14 cellular contexts compared by ENCODE assay signal in the genomic region with DNA sequence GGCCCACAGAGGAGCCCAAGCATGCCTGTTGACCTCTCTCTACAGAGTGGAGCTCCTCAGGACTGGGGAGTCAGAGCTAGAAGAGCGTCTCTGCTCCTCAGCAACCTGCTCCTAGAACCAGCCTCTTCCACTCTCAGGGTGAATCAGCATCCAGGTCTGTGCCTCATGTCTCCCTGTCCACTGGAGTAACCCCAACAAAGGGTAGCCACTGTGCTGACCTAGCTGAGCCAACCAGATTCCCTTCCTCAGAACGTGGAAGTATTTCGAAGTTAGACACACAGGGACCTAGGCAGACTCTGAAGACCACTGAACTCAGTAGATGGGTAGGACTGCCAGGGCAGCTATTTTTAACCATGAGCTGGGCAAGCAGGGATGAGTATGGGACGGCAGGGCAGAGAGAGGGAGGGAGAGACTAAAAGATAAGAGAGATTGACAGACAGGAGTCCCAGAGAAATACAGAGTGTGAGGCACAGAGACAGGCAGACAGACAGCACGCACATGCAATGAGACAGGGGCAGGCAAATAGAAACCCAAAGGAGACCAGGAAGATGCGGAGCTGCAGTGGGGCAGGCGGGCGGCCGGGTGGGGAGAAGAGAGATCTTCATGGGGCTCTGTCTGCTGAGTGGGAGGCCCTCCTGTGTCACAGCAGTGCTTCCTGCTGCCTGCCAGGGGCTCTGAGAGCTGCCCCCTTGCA. TPM values are rescaled to one million over a fixed set of nuclear protein-coding genes. Genes with fewer than 3 reads are reported as not detected.
A peak's percentile ranks its signal among the peaks of the same experiment; 100 is the strongest.
DNase-seq lines count a peak whose midpoint lies in the region; ATAC-seq, FAIRE-seq and TF ChIP-seq lines count a peak whose summit lies in the region.
"Had no signal": no experiment of that assay in that cellular context is flagged by ENCODE, and none has a peak within 500 bp of the region (broad histone marks: within the 10 kb centered on the region; RNA-seq: fewer than 3 reads in every experiment).

No MANE protein-coding gene starts in this region.

- H3K4me3 Mint-ChIP-seq in activated CD8-positive, alpha-beta memory T cell treated with anti-CD3 and anti-CD28 coated beads, Interleukin-2, amount 10 ng/mL, durations not matched to agents 7 days and 5 days = peak overlapping the region; percentile 2
- H3K4me3 Mint-ChIP-seq in natural killer cell = no peak overlapping the region

- H3K36me3 ChIP-seq in PC-3 (ENCODE audit: low read depth, low read length) = no peaks in the 10 kb centered on the region
- 0 out of 3 replicates have a peak, but pooled peaks cover 3% of the 10 kb centered on the region for H3K36me3 ChIP-seq in K562 (ENCODE audit: control insufficient read depth, insufficient read depth, low read length)
- H3K36me3 ChIP-seq: pancreas, tibial artery had no signal

- no TSS peak for BruUV-seq in PC-3 (replicated peaks; lab: Mats Ljungman, UMichigan)
- BruUV-seq in K562 (replicated peaks; lab: Mats Ljungman, UMichigan) = no TSS peak

- H3K4me3 ChIP-seq in PC-3 (ENCODE audit: low read length) (no peak overlapping the region), K562 (no peak overlapping the region)
- H3K4me3 ChIP-seq: pancreas, tibial artery had no signal

- H3K9ac ChIP-seq in PC-3 (ENCODE audit: low read length) (no peak overlapping the region), K562 (ENCODE audit: insufficient read depth in 1 of 2, low read depth in 2 of 2, low read length in 2 of 2) (peak overlapping the region; percentile 36 to 86)

- in situ Hi-C loops in K562 (cut with MboI) = no loop called here

- H3K9me1 ChIP-seq in K562 (ENCODE audit: control insufficient read depth, insufficient read depth, low read length) = no peaks in the 10 kb centered on the region

- H3K9me3 ChIP-seq in PC-3 (ENCODE audit: low read length) = no peaks in the 10 kb centered on the region
- no peaks in the 10 kb centered on the region for H3K9me3 ChIP-seq in K562 (replicated peaks; ENCODE audit: control insufficient read depth, insufficient read depth, low read depth, low read length)
- H3K9me3 ChIP-seq: pancreas, tibial artery had no signal

- TF ChIP-seq CTCF in PC-3 (conservative IDR thresholded peaks at IDR 0.05; ENCODE audit: low read depth, low read length) = no peak
- no peak for TF ChIP-seq CTCF in K562 (IDR thresholded peaks at IDR 0.05 in 2 of 3, conservative IDR thresholded peaks at IDR 0.05 in 1 of 3; ENCODE audit: insufficient read depth in 2 of 3, low read depth in 1 of 3, low read length in 3 of 3)
- TF ChIP-seq CTCF in natural killer cell (IDR thresholded peaks at IDR 0.05) = no peak

- H3K27me3 Mint-ChIP-seq in activated CD8-positive, alpha-beta memory T cell treated with anti-CD3 and anti-CD28 coated beads, Interleukin-2, amount 10 ng/mL, durations not matched to agents 7 days and 5 days = no peaks in the 10 kb centered on the region
- no peaks in the 10 kb centered on the region for H3K27me3 Mint-ChIP-seq in natural killer cell (ENCODE audit: low read depth in 2 of 2)

- H3K4me2 ChIP-seq in PC-3 (ENCODE audit: low read length) (peak overlapping the region; percentile 78; the same call in 1 of the 2 replicates), K562 (ENCODE audit: insufficient read depth, low read length) (peak overlapping the region; percentile 73)

- CTCF ChIA-PET in activated CD8-positive, alpha-beta memory T cell treated with anti-CD3 and anti-CD28 coated beads, Interleukin-2, amount 10 ng/mL, durations not matched to agents 7 days and 5 days (lab: Charles Lee) = interaction anchor here (1.0 to 3.9 kb wide), 5 partner anchors 12 to 103 kb away, joined by 4 to 26 read pairs (median 6); partner anchors contain the start of gene OSBPL3
- CTCF ChIA-PET in PC-3 (lab: Charles Lee) (no interaction called here), K562 (lab: Yijun Ruan, JAX; ENCODE audit: low intra/inter-chr PET ratio) (no interaction called here)

- DNase-seq in activated CD8-positive, alpha-beta memory T cell treated with anti-CD3 and anti-CD28 coated beads, Interleukin-2, amount 10 ng/mL, durations not matched to agents 7 days and 5 days = peak; percentile 43
- DNase-seq in activated CD8-positive, alpha-beta memory T cell treated with anti-CD3 and anti-CD28 coated beads, Interleukin-2, amount 50 U/mL, for 4 hours = no peak
- no peak for DNase-seq in PC-3
- peak in 3 of 4 experiments; percentile 23 to 66 (median 52) for DNase-seq in K562 (ENCODE audit: extremely low read depth in 1 of 4, low spot score in 3 of 4)
- no peak for DNase-seq in natural killer cell
- no peak for DNase-seq in NCI-H1105 (lab: John Stamatoyannopoulos, UW)
- DNase-seq in AG20443 (ENCODE audit: low spot score) = no peak
- no peak for DNase-seq in posterior vena cava (ENCODE audit: low spot score)
- DNase-seq: NCI-H2171 treated with DMSO at 0.1 percent for 48 hours; pancreas; stimulated activated CD4-positive, alpha-beta T cell treated with anti-CD3 and anti-CD28 coated beads, Interleukin-12 subunit alpha, Interleukin-12 subunit beta, amount 100 ng/mL, for 4 hours; tibial artery had no signal

- H3K4me1 ChIP-seq in PC-3 (ENCODE audit: insufficient read depth, low read length) = peaks cover 49% of the 10 kb centered on the region
- peaks cover 18 to 60% of the 10 kb centered on the region in 2 experiments for H3K4me1 ChIP-seq in K562 (replicated peaks in 1 of 2; ENCODE audit: control insufficient read depth in 2 of 2, insufficient read depth in 2 of 2, low read length in 2 of 2)

- 13% methylated on average over 9 of the region's 9 CpGs for WGBS in K562 (ENCODE audit: insufficient coverage, low coverage, missing lambda C conversion rate)

- no peaks in the 10 kb centered on the region for H3F3A ChIP-seq in PC-3 (ENCODE audit: low read length, unreplicated experiment)

- H3K4me1 Mint-ChIP-seq in activated CD8-positive, alpha-beta memory T cell treated with anti-CD3 and anti-CD28 coated beads, Interleukin-2, amount 10 ng/mL, durations not matched to agents 7 days and 5 days = peaks cover 83% of the 10 kb centered on the region
- H3K4me1 Mint-ChIP-seq in natural killer cell = peaks cover 73 to 98% of the 10 kb centered on the region in 2 donors

- peaks cover 20% of the 10 kb centered on the region for H3K36me3 Mint-ChIP-seq in activated CD8-positive, alpha-beta memory T cell treated with anti-CD3 and anti-CD28 coated beads, Interleukin-2, amount 10 ng/mL, durations not matched to agents 7 days and 5 days
- H3K36me3 Mint-ChIP-seq in natural killer cell = no peaks in the 10 kb centered on the region

- no peak for TF ChIP-seq RAD21 in K562 (CRISPR knock-in tag; conservative IDR thresholded peaks at IDR 0.05 in 1 of 2, IDR thresholded peaks at IDR 0.05 in 1 of 2)

- H3K9me3 Mint-ChIP-seq in activated CD8-positive, alpha-beta memory T cell treated with anti-CD3 and anti-CD28 coated beads, Interleukin-2, amount 10 ng/mL, durations not matched to agents 7 days and 5 days (ENCODE audit: low read depth) = no peaks in the 10 kb centered on the region
- no peaks in the 10 kb centered on the region for H3K9me3 Mint-ChIP-seq in natural killer cell

- peak overlapping the region; percentile 91 for H3K27ac Mint-ChIP-seq in activated CD8-positive, alpha-beta memory T cell treated with anti-CD3 and anti-CD28 coated beads, Interleukin-2, amount 10 ng/mL, durations not matched to agents 7 days and 5 days
- peak overlapping the region; percentile 81 to 83 for H3K27ac Mint-ChIP-seq in natural killer cell

- no peak; the same call in 1 of the 2 replicates for TF ChIP-seq POLR2A in K562 (conservative IDR thresholded peaks at IDR 0.05)

- POLR2A ChIA-PET in PC-3 (lab: Charles Lee; ENCODE audit: unreplicated experiment) = no interaction called here
- POLR2A ChIA-PET in K562 (lab: Yijun Ruan, JAX) = interaction anchor here (0.9 to 2.4 kb wide), 6 partner anchors 9 to 202 kb away, joined by 3 to 9 read pairs (median 4); partner anchors contain the start of gene CYCS

- H3K9me2 ChIP-seq in PC-3 (replicated peaks; ENCODE audit: low read length) = no peaks in the 10 kb centered on the region

- intact Hi-C loops in PC-3 (cut with micrococcal nuclease) (loop anchor here (5.0 kb wide), 1 partner anchor 49 kb away; no protein-coding TSS in a partner anchor), K562 (cut with micrococcal nuclease) (no loop called here), natural killer cell (cut with micrococcal nuclease) (no loop called here), posterior vena cava (cut with DNase I) (loop anchor here in 1 of 2 donors (5.0 kb wide), 1 partner anchor 1486 kb away; no protein-coding TSS in a partner anchor)

- H2AFZ ChIP-seq in PC-3 (ENCODE audit: low read length) (no peak overlapping the region), K562 (ENCODE audit: low read depth, low read length) (peak overlapping the region; percentile 32)

- H3K79me2 ChIP-seq in PC-3 (ENCODE audit: low read length) = peaks cover 53% of the 10 kb centered on the region
- H3K79me2 ChIP-seq in K562 (ENCODE audit: control insufficient read depth, insufficient read depth, low read length) = peaks cover 96% of the 10 kb centered on the region

- peak overlapping the region; percentile 80 for H3K27ac ChIP-seq in PC-3 (ENCODE audit: low read length)
- H3K27ac ChIP-seq in K562 (ENCODE audit: extremely low read depth, low read depth, low read length) = peak overlapping the region; percentile 71
- H3K27ac ChIP-seq: tibial artery had no signal

- ATAC-seq in activated CD8-positive, alpha-beta memory T cell treated with anti-CD3 and anti-CD28 coated beads, Interleukin-2, amount 10 ng/mL, durations not matched to agents 7 days and 5 days = no peak
- ATAC-seq in PC-3 = peak; percentile 4; the same call in 1 of the 2 replicates
- ATAC-seq in K562 = peak; percentile 71
- peak in 1 of 3 donors; percentile 25 for ATAC-seq in natural killer cell
- ATAC-seq: HCT116 had no signal

- FAIRE-seq in K562 (lab: Jason Lieb, UNC) = peak; percentile 66
- FAIRE-seq: astrocyte, pancreas had no signal

- 0 out of 2 replicates have a peak, but pooled peaks cover 4% of the 10 kb centered on the region for H4K20me1 ChIP-seq in PC-3 (ENCODE audit: low read length)
- H4K20me1 ChIP-seq in K562 (replicated peaks; ENCODE audit: control insufficient read depth, insufficient read depth, low read length) = no peaks in the 10 kb centered on the region

- TF ChIP-seq EP300 in K562 (IDR thresholded peaks at IDR 0.05; ENCODE audit: low read length) = no peak; the same call in 1 of the 2 replicates

- no peaks in the 10 kb centered on the region for H3K27me3 ChIP-seq in PC-3 (ENCODE audit: low read length)
- no peaks in the 10 kb centered on the region for H3K27me3 ChIP-seq in K562 (ENCODE audit: control insufficient read depth in 2 of 2, insufficient read depth in 2 of 2, low read length in 2 of 2)
- H3K27me3 ChIP-seq: pancreas, tibial artery had no signal

RNA-seq across cellular contexts. Expression of gene OSBPL3, which starts 56.7 kb away (rescaled TPM):
- 100 to 1,000 TPM in 1 of 2 experiments, 10 to 100 TPM in 1; 98.3 to 133 TPM for total RNA-seq in activated CD8-positive, alpha-beta memory T cell treated with anti-CD3 and anti-CD28 coated beads, Interleukin-2, amount 10 ng/mL, durations not matched to agents 7 days and 5 days
- total RNA-seq in PC-3 (2014; rRNA removed) = 10.5 and 11.6 TPM in 2 replicates
- 124 and 131 TPM in 2 replicates for total RNA-seq in K562 (2011; cell fraction: chromatin; rRNA removed; ENCODE audit: low replicate concordance)
- 33.5 and 46.1 TPM in 2 replicates for total RNA-seq in K562 (2011; cell fraction: nucleolus; rRNA removed)
- 48.8 and 79.4 TPM in 2 replicates for total RNA-seq in K562 (2011; cell fraction: nucleoplasm; rRNA removed)
- 16.3 and 22.1 TPM in 2 replicates for total RNA-seq in K562 (2014; rRNA removed)
- 33.4 and 39.0 TPM in 2 replicates for total RNA-seq in K562 (2014; rRNA removed; fragmentation: Illumina TruSeq; extraction: Trizol)
- 25.4 and 26.5 TPM in 2 replicates for total RNA-seq in K562 (2015; rRNA removed; fragmentation: Illumina TruSeq; extraction: Trizol)
- 35.0 and 37.2 TPM in 2 replicates for total RNA-seq in K562 (2021)
- 23.8 and 34.0 TPM in 2 replicates for polyA plus RNA-seq in K562 (2011; rRNA removed)
- 7.9 and 9.7 TPM in 2 replicates for polyA plus RNA-seq in K562 (2011; cell fraction: cytosol; rRNA removed)
- 50.5 and 63.2 TPM in 2 replicates for polyA plus RNA-seq in K562 (2011; cell fraction: nucleus; rRNA removed)
- 13.1 and 17.7 TPM in 2 replicates for polyA plus RNA-seq in K562 (2012)
- 24.9 and 29.9 TPM in 2 replicates for polyA plus RNA-seq in K562 (2014; fragmentation: Illumina TruSeq; extraction: Trizol)
- 1 to 10 TPM; 4.8 to 6.8 TPM for polyA plus RNA-seq in K562 (2014; fragmentation: Nextera tagmentation; extraction: Ambion mirVana)
- polyA plus RNA-seq in K562 (2014; rRNA removed) = 20.3 and 21.2 TPM in 2 replicates
- polyA minus RNA-seq in K562 (2011; rRNA and poly(A)+ RNA removed) = 70.4 and 71.2 TPM in 2 replicates
- polyA minus RNA-seq in K562 (2011; cell fraction: cytosol; rRNA and poly(A)+ RNA removed) = 20.3 and 33.0 TPM in 2 replicates
- polyA minus RNA-seq in K562 (2011; cell fraction: nucleus; rRNA and poly(A)+ RNA removed) = 46.0 and 48.3 TPM in 2 replicates
- total RNA-seq in natural killer cell = 10 to 100 TPM; 50.7 to 99.1 (median 65.1) TPM
- 1 to 10 TPM; 5.0 to 9.1 TPM for total RNA-seq in posterior vena cava

Comparison
In these comparisons a context has a peak if more than half of its experiments do, and no peak if none do; other contexts are left out.
1. DNase-seq: peak in activated CD8-positive, alpha-beta memory T cell treated with anti-CD3 and anti-CD28 coated beads, Interleukin-2, amount 10 ng/mL, durations not matched to agents 7 days and 5 days (single experiment) and K562 (3 of 4); none in activated CD8-positive, alpha-beta memory T cell treated with anti-CD3 and anti-CD28 coated beads, Interleukin-2, amount 50 U/mL, for 4 hours (single experiment), PC-3 (single experiment), natural killer cell (single experiment), NCI-H1105 (single experiment), AG20443 (single experiment) and posterior vena cava (single experiment).